In genomic region chr15:75199347-75199976, GRCh38 we compare ENCODE assay signal across 14 cellular contexts. TPM values are rescaled to one million over a fixed set of nuclear protein-coding genes. Genes with fewer than 3 reads are reported as not detected.
A peak's percentile ranks its signal among the peaks of the same experiment; 100 is the strongest.
DNase-seq lines count a peak whose midpoint lies in the region; ATAC-seq and TF ChIP-seq lines count a peak whose summit lies in the region.
"Had no signal": no experiment of that assay in that cellular context is flagged by ENCODE, and none has a peak within 500 bp of the region (broad histone marks: within the 10 kb centered on the region; RNA-seq: fewer than 3 reads in every experiment).

No MANE protein-coding gene starts in this region.

- CTCF ChIA-PET in PC-9 (lab: Charles Lee), result interaction anchor here (0.5 to 3.2 kb wide), 5 partner anchors 24 to 252 kb away, joined by 3 to 23 read pairs (median 6); partner anchors contain the start of gene SIN3A

- no peak for TF ChIP-seq CTCF in GM12865 (IDR thresholded peaks at IDR 0.05; ENCODE audit: insufficient read depth, low read depth, low read length, missing control alignments)
- no peak for TF ChIP-seq CTCF in PC-9 (conservative IDR thresholded peaks at IDR 0.05)
- no peak for TF ChIP-seq CTCF in mesothelial cell of epicardium (IDR thresholded peaks at IDR 0.05; ENCODE audit: unreplicated experiment)

- no peaks in the 10 kb centered on the region for H3K27me3 Mint-ChIP-seq in mesothelial cell of epicardium (ENCODE audit: low read depth)

- ATAC-seq in HG03196 (IDR thresholded peaks at IDR 0.05; ENCODE audit: unreplicated experiment) (no peak), GM21360 (IDR thresholded peaks at IDR 0.05; ENCODE audit: unreplicated experiment) (no peak)
- ATAC-seq: PC-3; stimulated activated naive CD8-positive, alpha-beta T cell treated with anti-CD3 and anti-CD28 coated beads, Interleukin-15, amount 100 ng/mL, for 72 hours had no signal

- no peaks in the 10 kb centered on the region for H3K9me2 ChIP-seq in PC-9 (ENCODE audit: insufficient read depth)

- H3K9me3 Mint-ChIP-seq in mesothelial cell of epicardium, result no peaks in the 10 kb centered on the region
- H3K9me3 Mint-ChIP-seq: stimulated activated naive CD8-positive, alpha-beta T cell treated with anti-CD3 and anti-CD28 coated beads, Interleukin-15, amount 100 ng/mL, for 72 hours had no signal

- H3K9me3 ChIP-seq in BLaER1 treated with 17β-estradiol and CSF1 and Interleukin-3, amounts not matched to agents 10 nM and 100 nM (replicated peaks in 1 of 11), result no peaks in the 10 kb centered on the region
- H3K9me3 ChIP-seq in PC-9 (ENCODE audit: insufficient read depth, low read depth), result no peaks in the 10 kb centered on the region

- H3F3A ChIP-seq in PC-9 (ENCODE audit: insufficient read depth, low read depth), result peaks cover 21% of the 10 kb centered on the region

- H3K27ac Mint-ChIP-seq in mesothelial cell of epicardium, result peak overlapping the region; percentile 48
- H3K27ac Mint-ChIP-seq: stimulated activated naive CD8-positive, alpha-beta T cell treated with anti-CD3 and anti-CD28 coated beads, Interleukin-15, amount 100 ng/mL, for 72 hours had no signal

- BruUV-seq in PC-9 (replicated peaks; lab: Mats Ljungman, UMichigan), result no TSS peak

- H3K4me1 ChIP-seq in BLaER1 treated with 17β-estradiol and CSF1 and Interleukin-3, amounts not matched to agents 10 nM and 100 nM, result peaks cover 71 to 84% (median 78%) of the 10 kb centered on the region in 10 experiments
- peaks cover 38% of the 10 kb centered on the region for H3K4me1 ChIP-seq in PC-9 (replicated peaks; ENCODE audit: insufficient read depth)

- no peak overlapping the region for H3K9ac ChIP-seq in BLaER1 treated with 17β-estradiol and CSF1 and Interleukin-3, amounts not matched to agents 10 nM and 100 nM

- H4K20me1 ChIP-seq in BLaER1 treated with 17β-estradiol and CSF1 and Interleukin-3, amounts not matched to agents 10 nM and 100 nM, result peaks cover 18 to 28% (median 24%) of the 10 kb centered on the region in 11 experiments; a peak in 21 of 22 replicates
- peaks cover 20% of the 10 kb centered on the region for H4K20me1 ChIP-seq in PC-9 (ENCODE audit: insufficient read depth)

- H3K4me1 Mint-ChIP-seq in mesothelial cell of epicardium, result peaks cover 57% of the 10 kb centered on the region

- H2AFZ ChIP-seq in PC-9, result no peak overlapping the region

- no peaks in the 10 kb centered on the region; a peak in 2 of 22 replicates for H3K36me3 ChIP-seq in BLaER1 treated with 17β-estradiol and CSF1 and Interleukin-3, amounts not matched to agents 10 nM and 100 nM
- H3K36me3 ChIP-seq in PC-9 (ENCODE audit: low read depth), result no peaks in the 10 kb centered on the region

- no peaks in the 10 kb centered on the region for H3K27me3 ChIP-seq in BLaER1 treated with 17β-estradiol and CSF1 and Interleukin-3, amounts not matched to agents 10 nM and 100 nM
- H3K27me3 ChIP-seq in PC-9 (ENCODE audit: insufficient read depth, low read depth), result no peaks in the 10 kb centered on the region

- H3K4me2 ChIP-seq in BLaER1 treated with 17β-estradiol and CSF1 and Interleukin-3, amounts not matched to agents 10 nM and 100 nM, result peak overlapping the region; percentile 39 to 98 (median 95)
- peak overlapping the region; percentile 100 for H3K4me2 ChIP-seq in PC-9

- H3K79me2 ChIP-seq in PC-9 (ENCODE audit: low read depth), result peaks cover 30% of the 10 kb centered on the region

- H3K36me3 Mint-ChIP-seq in mesothelial cell of epicardium, result no peaks in the 10 kb centered on the region

- intact Hi-C loops in PC-9 (cut with micrococcal nuclease; ENCODE audit: unreplicated experiment), result no loop called here

- POLR2A ChIA-PET in PC-9 (lab: Charles Lee; ENCODE audit: unreplicated experiment), result interaction anchor here (0.7 to 1.3 kb wide), 2 partner anchors 24 to 136 kb away, joined by 3 to 5 read pairs; no protein-coding TSS in a partner anchor

- H3K27ac ChIP-seq in BLaER1 treated with 17β-estradiol and CSF1 and Interleukin-3, amounts not matched to agents 10 nM and 100 nM, result peak overlapping the region in 1 of 11 experiments; percentile 10; a peak in 1 of 22 replicates
- H3K27ac ChIP-seq in PC-9, result peak overlapping the region; percentile 97

- DNase-seq in GM12865 (ENCODE audit: low read depth), result peak; percentile 74
- no peak for DNase-seq in PC-9
- DNase-seq in mesothelial cell of epicardium (ENCODE audit: low spot score in 2 of 2, unreplicated experiment in 2 of 2), result no peak
- DNase-seq in iPS-NIHi11 (ENCODE audit: low spot score), result no peak
- DNase-seq in midbrain (lab: John Stamatoyannopoulos, UW), result no peak
- DNase-seq: activated CD8-positive, alpha-beta memory T cell treated with anti-CD3 and anti-CD28 coated beads for 24 hours; retina had no signal

- no peak overlapping the region for H3K4me3 Mint-ChIP-seq in mesothelial cell of epicardium

- no peak overlapping the region for H3K4me3 ChIP-seq in BLaER1 treated with 17β-estradiol and CSF1 and Interleukin-3, amounts not matched to agents 10 nM and 100 nM
- H3K4me3 ChIP-seq in GM12865 (ENCODE audit: low read depth, low read length), result peak overlapping the region; percentile 75
- no peak overlapping the region for H3K4me3 ChIP-seq in PC-9

RNA-seq across cellular contexts. Expression of gene C15orf39, which starts 2.2 kb away (rescaled TPM):
- 40.8 and 41.3 TPM in 2 replicates for total RNA-seq in PC-9 (2021)
- 62.0 to 66.6 TPM (median 62.2 TPM) in 3 replicates for total RNA-seq in mesothelial cell of epicardium

RNA-seq across cellular contexts. Expression of gene GOLGA6C, which starts 58.7 kb away (rescaled TPM):
- total RNA-seq in PC-9 (2021) (not detected in 2 replicates), mesothelial cell of epicardium (0.20 TPM in 1 of 3 replicates, not detected in the others)
- total RNA-seq: fibroblast of lung; PC-3; T-helper 1 cell treated with Interleukin-12 subunit alpha and Interleukin-12 subunit beta and Interleukin-4 antibody, amounts not matched to agents 30 ng/mL and 1 ng/mL, for 36 hours had no signal
